In the genomic region with DNA sequence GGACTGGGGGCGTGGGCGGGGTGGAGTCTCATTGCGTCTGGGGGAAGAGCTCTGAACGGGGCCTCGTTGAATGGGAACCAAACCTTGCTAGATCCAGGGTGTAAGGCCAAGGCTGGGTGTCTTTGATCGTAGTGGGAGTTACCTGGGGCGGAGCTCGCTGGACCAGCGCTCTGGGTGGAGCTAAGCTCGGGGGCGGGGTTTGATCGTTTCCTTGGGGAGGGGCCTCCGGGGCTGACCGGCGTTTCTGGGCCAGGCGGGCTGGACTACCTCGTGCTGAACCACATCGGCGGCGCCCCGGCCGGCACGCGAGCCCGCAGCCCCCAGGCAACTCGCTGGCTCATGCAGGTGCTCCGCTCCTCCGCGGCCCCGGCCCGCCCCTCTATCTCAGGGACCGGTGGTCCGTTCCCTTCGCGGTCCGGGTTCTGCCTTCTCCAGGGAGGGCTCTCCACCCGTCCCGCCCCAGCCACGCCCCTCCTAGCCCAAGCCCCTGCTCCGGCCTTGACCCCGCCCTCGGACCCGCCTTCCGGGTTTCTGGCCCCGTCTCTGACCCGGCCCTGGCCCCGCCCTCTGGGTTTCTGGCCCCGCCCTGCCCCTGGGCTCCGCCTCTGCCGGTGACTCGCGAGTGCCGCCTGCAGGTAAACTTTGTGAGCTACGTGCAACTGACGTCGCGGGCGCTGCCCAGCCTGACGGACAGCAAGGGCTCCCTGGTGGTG, we compare ENCODE assay signal across 8 cellular contexts. TPM values are rescaled to one million over a fixed set of nuclear protein-coding genes. Genes with fewer than 3 reads are reported as not detected.
DNase-seq lines count a peak whose midpoint lies in the region; ATAC-seq, FAIRE-seq and TF ChIP-seq lines count a peak whose summit lies in the region.

No MANE protein-coding gene starts in this region.

- ATAC-seq in HG02798 (IDR thresholded peaks at IDR 0.05; ENCODE audit: poor library complexity, unreplicated experiment) (peak; percentile 59), GM12878 (peak; percentile 79), sciatic nerve (peak; percentile 86), GM18858 (IDR thresholded peaks at IDR 0.05; ENCODE audit: unreplicated experiment) (no peak)

- H2AFZ ChIP-seq in GM12878 (ENCODE audit: control insufficient read depth, low read depth, low read length): peak overlapping the region; percentile 94

- FAIRE-seq in GM12878 (lab: Jason Lieb, UNC): peak; percentile 89

- BruUV-seq in GM12878 (replicated peaks; lab: Mats Ljungman, UMichigan): no TSS peak

- RAD21 ChIA-PET in GM12878 (lab: Charles Lee; ENCODE audit: unreplicated experiment): interaction anchor here (1.0 to 2.1 kb wide), 5 partner anchors 27 to 139 kb away, joined by 3 to 12 read pairs (median 4); partner anchors contain the start of genes CATSPERD, LONP1, SAFB and SAFB2

- no peaks in the 10 kb centered on the region for H3K4me1 ChIP-seq in GM12878 (ENCODE audit: control insufficient read depth, insufficient read depth, low read length)

- H3K27ac ChIP-seq in GM12878 (ENCODE audit: control insufficient read depth, insufficient read depth): peak overlapping the region; percentile 50; the same call in 1 of the 2 replicates

- TF ChIP-seq POLR2A in GM12878 (IDR thresholded peaks at IDR 0.05; ENCODE audit: low read depth, low read length): peak; percentile 60; the same call in 1 of the 2 replicates

- peaks cover 20% of the 10 kb centered on the region for H3K79me2 ChIP-seq in GM12878 (ENCODE audit: control insufficient read depth, insufficient read depth, low read length)

- H3K4me3 ChIP-seq in GM12878: peak overlapping the region; percentile 54

- no peaks in the 10 kb centered on the region for H3K27me3 ChIP-seq in GM12878 (replicated peaks in 1 of 2; ENCODE audit: control insufficient read depth in 2 of 2, insufficient read depth in 2 of 2, low read length in 1 of 2)

- POLR2A ChIA-PET in GM12878 (lab: Charles Lee): interaction anchor here (0.7 to 2.1 kb wide), 7 partner anchors 22 to 66 kb away, joined by 3 to 11 read pairs (median 4); partner anchors contain the start of genes CATSPERD, LONP1, SAFB and SAFB2

- in situ Hi-C loops in GM12878 (cut with MboI): loop anchor here (10.0 kb wide), 1 partner anchor 1442 kb away; the partner anchor contains the start of gene YJU2

- DNase-seq in NCI-H146 (lab: John Stamatoyannopoulos, UW): peak; percentile 92
- peak; percentile 98 for DNase-seq in T1000 (lab: John Stamatoyannopoulos, UW)
- DNase-seq in GM12878 (ENCODE audit: low read depth, low spot score): peak; percentile 73
- peak; percentile 64 for DNase-seq in iPS DF 4.7 (ENCODE audit: extremely low read depth, low spot score)
- DNase-seq in sciatic nerve (ENCODE audit: low spot score): peak; percentile 100

- CTCF ChIA-PET in GM12878 (lab: Yijun Ruan, JAX): interaction anchor here (0.6 to 2.9 kb wide), 18 partner anchors 10 to 711 kb away, joined by 3 to 21 read pairs (median 4); partner anchors contain the start of genes CATSPERD, LONP1, SAFB and SAFB2

- peaks cover 0 to 4% of the 10 kb centered on the region in 2 experiments; a peak in 2 of 4 replicates for H3K36me3 ChIP-seq in GM12878 (ENCODE audit: control insufficient read depth in 2 of 2, insufficient read depth in 2 of 2, low read length in 1 of 2)

- H4K20me1 ChIP-seq in GM12878 (ENCODE audit: control insufficient read depth, insufficient read depth): no peaks in the 10 kb centered on the region; the same call in 1 of the 2 replicates

- intact Hi-C loops in GM12878 (cut with micrococcal nuclease; ENCODE audit: unreplicated experiment) (loop anchor here (5.0 kb wide), 1 partner anchor 65 kb away; the partner anchor contains the start of genes SAFB and SAFB2), sciatic nerve (cut with DNase I) (no loop called here)

- H3K9me3 ChIP-seq in GM12878 (replicated peaks; ENCODE audit: control insufficient read depth, insufficient read depth, low read length): no peaks in the 10 kb centered on the region; the same call in 2 of the 3 replicates

- TF ChIP-seq EP300 in GM12878 (IDR thresholded peaks at IDR 0.05; ENCODE audit: borderline replicate concordance in 1 of 2, control insufficient read depth in 1 of 2, low read depth in 2 of 2, low read length in 2 of 2): no peak

- peak overlapping the region; percentile 63 for H3K4me2 ChIP-seq in GM12878 (ENCODE audit: control insufficient read depth, insufficient read depth)

- TF ChIP-seq CTCF in GM12873 (IDR thresholded peaks at IDR 0.05; ENCODE audit: insufficient read depth, low read depth, low read length, missing control alignments) (peak; percentile 86), GM12878 (IDR thresholded peaks at IDR 0.05 in 2 of 3, conservative IDR thresholded peaks at IDR 0.05 in 1 of 3; ENCODE audit: control insufficient read depth in 2 of 3, extremely low read depth in 1 of 3, insufficient read depth in 1 of 3, low read depth in 3 of 3, low read length in 3 of 3) (peak; percentile 84 to 95 (median 88))

- 1% methylated on average over 26 of the region's 59 CpGs for WGBS in GM12878 (ENCODE audit: insufficient coverage, insufficient replicate concordance, low lambda C conversion rate, missing lambda C conversion rate)

- peak overlapping the region; percentile 45 for H3K9ac ChIP-seq in GM12878 (ENCODE audit: control insufficient read depth, insufficient read depth, low read length)

- SMC1A ChIA-PET in GM12878 (lab: Charles Lee; ENCODE audit: uncharacterized antibody, unreplicated experiment): interaction anchor here (1.0 to 1.2 kb wide), 4 partner anchors 10 to 64 kb away, joined by 3 to 5 read pairs (median 4); partner anchors contain the start of genes CATSPERD, SAFB and SAFB2

- peak; percentile 42; the same call in 1 of the 2 replicates for TF ChIP-seq RAD21 in GM12878 (IDR thresholded peaks at IDR 0.05; ENCODE audit: insufficient read depth, low read depth, low read length)

RNA-seq across cellular contexts. Expression of gene RPL36, which starts 3.3 kb away (rescaled TPM):
- 94.2 and 106 TPM in 2 replicates for total RNA-seq in GM12878 (2013; cell fraction: nucleolus; rRNA removed)
- total RNA-seq in GM12878 (2014; rRNA removed) (1,704 and 2,091 TPM in 2 replicates), GM12878 (2014; rRNA removed; fragmentation: Illumina TruSeq; extraction: Trizol) (1,553 and 1,673 TPM in 2 replicates), GM12878 (2021) (1,583 and 1,661 TPM in 2 replicates), sciatic nerve (601 TPM)
- polyA plus RNA-seq in GM12878 (2011; ENCODE audit: low read depth): 170 TPM
- polyA plus RNA-seq in GM12878 (2011; rRNA removed) (499 and 1,144 TPM in 2 replicates), GM12878 (2014; fragmentation: Illumina TruSeq; extraction: Trizol) (67.8 and 374 TPM in 2 replicates), GM12878 (2014; fragmentation: Nextera tagmentation; extraction: Ambion mirVana) (1,000 to 10,000 TPM; 4,698 to 4,942 TPM), GM12878 (2014; rRNA removed) (2,015 and 2,575 TPM in 2 replicates), GM12878 (2016; fragmentation: Nextera tagmentation; extraction: Ambion mirVana) (1,000 to 10,000 TPM; 2,328 to 2,411 TPM)
- 723 and 1,358 TPM in 2 replicates for polyA plus RNA-seq in GM12878 (2011; cell fraction: cytosol; rRNA removed)
- 426 and 530 TPM in 2 replicates for polyA plus RNA-seq in GM12878 (2011; cell fraction: nucleus; rRNA removed)
- polyA plus RNA-seq in GM12878 (2012): 3,043 and 3,382 TPM in 2 replicates
- 196 and 405 TPM in 2 replicates for polyA minus RNA-seq in GM12878 (2011; rRNA and poly(A)+ RNA removed)
- 476 and 536 TPM in 2 replicates for polyA minus RNA-seq in GM12878 (2011; cell fraction: cytosol; rRNA and poly(A)+ RNA removed)
- polyA minus RNA-seq in GM12878 (2011; cell fraction: nucleus; rRNA and poly(A)+ RNA removed): 142 and 195 TPM in 2 replicates

RNA-seq across cellular contexts. Expression of gene HSD11B1L, which starts 6.0 kb away (rescaled TPM):
- total RNA-seq in GM12878 (2013; cell fraction: nucleolus; rRNA removed): 0.64 and 2.5 TPM in 2 replicates
- total RNA-seq in GM12878 (2014; rRNA removed) (1.2 and 1.7 TPM in 2 replicates), GM12878 (2014; rRNA removed; fragmentation: Illumina TruSeq; extraction: Trizol) (0.49 and 0.55 TPM in 2 replicates), GM12878 (2021) (1.1 and 1.5 TPM in 2 replicates), sciatic nerve (3.7 TPM)
- 0.31 TPM for polyA plus RNA-seq in GM12878 (2011; ENCODE audit: low read depth)
- polyA plus RNA-seq in GM12878 (2011; rRNA removed) (0.84 TPM in 2 replicates), GM12878 (2014; fragmentation: Illumina TruSeq; extraction: Trizol) (0.29 TPM in 1 of 2 replicates, not detected in the other), GM12878 (2014; fragmentation: Nextera tagmentation; extraction: Ambion mirVana) (under 1 TPM in 1 of 2 experiments, not detected in 1; 0.35 TPM), GM12878 (2014; rRNA removed) (1.0 and 1.6 TPM in 2 replicates), GM12878 (2016; fragmentation: Nextera tagmentation; extraction: Ambion mirVana) (1 to 10 TPM; 1.1 to 1.8 TPM)
- polyA plus RNA-seq in GM12878 (2011; cell fraction: cytosol; rRNA removed): 1.8 and 3.0 TPM in 2 replicates
- polyA plus RNA-seq in GM12878 (2011; cell fraction: nucleus; rRNA removed): 1.4 and 2.1 TPM in 2 replicates
- polyA plus RNA-seq in GM12878 (2012): 2.0 and 2.6 TPM in 2 replicates
- polyA minus RNA-seq in GM12878 (2011; rRNA and poly(A)+ RNA removed): 0.29 and 0.52 TPM in 2 replicates
- polyA minus RNA-seq in GM12878 (2011; cell fraction: cytosol; rRNA and poly(A)+ RNA removed): not detected in 2 replicates
- polyA minus RNA-seq in GM12878 (2011; cell fraction: nucleus; rRNA and poly(A)+ RNA removed): 0.77 TPM in 1 of 2 replicates, not detected in the other

RNA-seq across cellular contexts. Expression of gene MICOS13, which starts 6.5 kb away (rescaled TPM):
- total RNA-seq in GM12878 (2013; cell fraction: nucleolus; rRNA removed): 9.1 and 11.0 TPM in 2 replicates
- 177 and 211 TPM in 2 replicates for total RNA-seq in GM12878 (2014; rRNA removed)
- total RNA-seq in GM12878 (2014; rRNA removed; fragmentation: Illumina TruSeq; extraction: Trizol): 34.9 and 41.2 TPM in 2 replicates
- total RNA-seq in GM12878 (2021): 61.1 and 61.3 TPM in 2 replicates
- 8.1 TPM for polyA plus RNA-seq in GM12878 (2011; ENCODE audit: low read depth)
- polyA plus RNA-seq in GM12878 (2011; rRNA removed): 12.4 and 24.3 TPM in 2 replicates
- 32.8 and 53.4 TPM in 2 replicates for polyA plus RNA-seq in GM12878 (2011; cell fraction: cytosol; rRNA removed)
- polyA plus RNA-seq in GM12878 (2011; cell fraction: nucleus; rRNA removed): 20.9 and 31.4 TPM in 2 replicates
- polyA plus RNA-seq in GM12878 (2012): 44.0 and 63.5 TPM in 2 replicates
- polyA plus RNA-seq in GM12878 (2014; fragmentation: Illumina TruSeq; extraction: Trizol): 3.5 and 16.8 TPM in 2 replicates
- 10 to 100 TPM in 1 of 2 experiments, 1 to 10 TPM in 1; 9.4 to 38.1 TPM for polyA plus RNA-seq in GM12878 (2014; fragmentation: Nextera tagmentation; extraction: Ambion mirVana)
- 119 and 171 TPM in 2 replicates for polyA plus RNA-seq in GM12878 (2014; rRNA removed)
- 100 to 1,000 TPM; 113 to 118 TPM for polyA plus RNA-seq in GM12878 (2016; fragmentation: Nextera tagmentation; extraction: Ambion mirVana)
- 4.8 and 13.2 TPM in 2 replicates for polyA minus RNA-seq in GM12878 (2011; rRNA and poly(A)+ RNA removed)
- 6.2 and 10.8 TPM in 2 replicates for polyA minus RNA-seq in GM12878 (2011; cell fraction: cytosol; rRNA and poly(A)+ RNA removed)
- polyA minus RNA-seq in GM12878 (2011; cell fraction: nucleus; rRNA and poly(A)+ RNA removed): 8.9 and 16.1 TPM in 2 replicates
- total RNA-seq in sciatic nerve: 35.9 TPM

RNA-seq across cellular contexts. Expression of gene LONP1, which starts 33.1 kb away (rescaled TPM):
- total RNA-seq in GM12878 (2013; cell fraction: nucleolus; rRNA removed): 160 and 169 TPM in 2 replicates
- total RNA-seq in GM12878 (2014; rRNA removed) (85.0 and 92.7 TPM in 2 replicates), GM12878 (2014; rRNA removed; fragmentation: Illumina TruSeq; extraction: Trizol) (38.6 and 44.0 TPM in 2 replicates), GM12878 (2021) (136 and 137 TPM in 2 replicates), sciatic nerve (48.8 TPM)
- 26.8 TPM for polyA plus RNA-seq in GM12878 (2011; ENCODE audit: low read depth)
- polyA plus RNA-seq in GM12878 (2011; rRNA removed) (31.3 and 51.1 TPM in 2 replicates), GM12878 (2014; fragmentation: Illumina TruSeq; extraction: Trizol) (8.2 and 35.5 TPM in 2 replicates), GM12878 (2014; fragmentation: Nextera tagmentation; extraction: Ambion mirVana) (1 to 10 TPM in 1 of 2 experiments, under 1 TPM in 1; 0.61 to 3.2 TPM), GM12878 (2014; rRNA removed) (67.8 and 92.2 TPM in 2 replicates), GM12878 (2016; fragmentation: Nextera tagmentation; extraction: Ambion mirVana) (100 to 1,000 TPM in 1 of 2 experiments, 10 to 100 TPM in 1; 86.5 to 100 TPM)
- polyA plus RNA-seq in GM12878 (2011; cell fraction: cytosol; rRNA removed): 78.2 and 118 TPM in 2 replicates
- 211 and 242 TPM in 2 replicates for polyA plus RNA-seq in GM12878 (2011; cell fraction: nucleus; rRNA removed)
- 97.2 and 102 TPM in 2 replicates for polyA plus RNA-seq in GM12878 (2012)
- polyA minus RNA-seq in GM12878 (2011; rRNA and poly(A)+ RNA removed): 44.0 and 83.3 TPM in 2 replicates
- polyA minus RNA-seq in GM12878 (2011; cell fraction: cytosol; rRNA and poly(A)+ RNA removed): 36.6 and 42.2 TPM in 2 replicates
- 33.6 and 49.1 TPM in 2 replicates for polyA minus RNA-seq in GM12878 (2011; cell fraction: nucleus; rRNA and poly(A)+ RNA removed)

RNA-seq across cellular contexts. Expression of gene CATSPERD, which starts 33.6 kb away (rescaled TPM):
- total RNA-seq in GM12878 (2013; cell fraction: nucleolus; rRNA removed): not detected in 2 replicates
- total RNA-seq in GM12878 (2014; rRNA removed): not detected in 2 replicates
- total RNA-seq in GM12878 (2014; rRNA removed; fragmentation: Illumina TruSeq; extraction: Trizol): not detected in 2 replicates
- 0.10 TPM in 1 of 2 replicates, not detected in the other for total RNA-seq in GM12878 (2021)
- not detected for polyA plus RNA-seq in GM12878 (2011; ENCODE audit: low read depth)
- polyA plus RNA-seq in GM12878 (2011; rRNA removed): 0.11 TPM in 1 of 2 replicates, not detected in the other
- 0.06 and 0.07 TPM in 2 replicates for polyA plus RNA-seq in GM12878 (2011; cell fraction: cytosol; rRNA removed)
- 0.34 TPM in 1 of 2 replicates, not detected in the other for polyA plus RNA-seq in GM12878 (2011; cell fraction: nucleus; rRNA removed)
- polyA plus RNA-seq in GM12878 (2012): 0.06 TPM in 1 of 2 replicates, not detected in the other
- polyA plus RNA-seq in GM12878 (2014; fragmentation: Illumina TruSeq; extraction: Trizol): not detected in 2 replicates
- polyA plus RNA-seq in GM12878 (2014; fragmentation: Nextera tagmentation; extraction: Ambion mirVana): under 1 TPM in 1 of 2 experiments, not detected in 1; 0.02 TPM
- 0.06 TPM in 1 of 2 replicates, not detected in the other for polyA plus RNA-seq in GM12878 (2014; rRNA removed)
- polyA plus RNA-seq in GM12878 (2016; fragmentation: Nextera tagmentation; extraction: Ambion mirVana): under 1 TPM; 0.21 to 0.38 TPM
- 0.10 TPM in 1 of 2 replicates, not detected in the other for polyA minus RNA-seq in GM12878 (2011; rRNA and poly(A)+ RNA removed)
- polyA minus RNA-seq in GM12878 (2011; cell fraction: cytosol; rRNA and poly(A)+ RNA removed): not detected in 2 replicates
- polyA minus RNA-seq in GM12878 (2011; cell fraction: nucleus; rRNA and poly(A)+ RNA removed): not detected in 2 replicates
- not detected for total RNA-seq in sciatic nerve
